Comparison of ENCODE assay signal across 1 cellular context in genomic region chr17:74430385-74430705, GRCh38.
TF ChIP-seq lines count a peak whose summit lies in the region.

No MANE protein-coding gene starts in this region.

TF ChIP-seq in SK-N-SH, 30 proteins besides CTCF, POLR2A, EP300 and RAD21 (continued from another document):
- TF ChIP-seq USF1 (IDR thresholded peaks at IDR 0.05; ENCODE audit: borderline replicate concordance, low read depth) (no peak), TCF12 (IDR thresholded peaks at IDR 0.05) (no peak), RCOR1 (IDR thresholded peaks at IDR 0.05; ENCODE audit: low read length) (no peak), GATA2 (CRISPR knock-in tag; IDR thresholded peaks at IDR 0.05) (no peak), MAX (IDR thresholded peaks at IDR 0.05; ENCODE audit: low read depth) (no peak), NRF1 (IDR thresholded peaks at IDR 0.05; ENCODE audit: low read depth, low read length) (no peak), PBX3 (IDR thresholded peaks at IDR 0.05) (no peak), TAF1 (IDR thresholded peaks at IDR 0.05; ENCODE audit: borderline replicate concordance, low read depth, low read length) (no peak), CHD2 (IDR thresholded peaks at IDR 0.05; ENCODE audit: low read length, partially characterized antibody) (no peak), TEAD4 (IDR thresholded peaks at IDR 0.05; ENCODE audit: borderline replicate concordance, insufficient read depth) (no peak), IRF3 (IDR thresholded peaks at IDR 0.05; ENCODE audit: low read depth, low read length) (no peak), SMC3 (IDR thresholded peaks at IDR 0.05; ENCODE audit: low read depth, low read length) (no peak), JUND (IDR thresholded peaks at IDR 0.05) (no peak), ELF1 (IDR thresholded peaks at IDR 0.05) (no peak), GABPA (IDR thresholded peaks at IDR 0.05; ENCODE audit: low read depth) (no peak), YY1 (IDR thresholded peaks at IDR 0.05; ENCODE audit: low read depth) (no peak)
TF ChIP-seq in SK-N-SH: peak in this region for 0.
